ENCODE assay signal across 1 cellular context in genomic region chr17:9206160-9206988, GRCh38.
TF ChIP-seq lines count a peak whose summit lies in the region.

No MANE protein-coding gene starts in this region.

TF ChIP-seq in A549, 52 proteins besides CTCF, POLR2A, EP300 and RAD21 (continued from another document):
- TF ChIP-seq HMGXB4 (CRISPR knock-in tag; IDR thresholded peaks at IDR 0.05; ENCODE audit: borderline replicate concordance), result no peak
- TF ChIP-seq RNF2 (IDR thresholded peaks at IDR 0.05; ENCODE audit: borderline replicate concordance, low read depth), result no peak
